Comparison of ENCODE assay signal across 19 cellular contexts in genomic region chr17:15441315-15441714, GRCh38.
"Had no signal": no experiment of that assay in that cellular context is flagged by ENCODE, and none has a peak within 500 bp of the region (broad histone marks: within the 10 kb centered on the region; RNA-seq: fewer than 3 reads in every experiment).

No MANE protein-coding gene starts in this region.

- DNase-seq: activated CD4-positive, alpha-beta T cell treated with anti-CD3 and anti-CD28 coated beads, Interleukin-2, amount 50 U/mL, for 1 hour; activated CD8-positive, alpha-beta memory T cell treated with anti-CD3 and anti-CD28 coated beads, Interleukin-2, amount 50 U/mL, for 4 hours; activated naive CD4-positive, alpha-beta T cell treated with anti-CD3 and anti-CD28 coated beads for 36 hours; activated naive CD8-positive, alpha-beta T cell treated with anti-CD3 and anti-CD28 coated beads, Interleukin-2, amount 50 U/mL, for 24 hours; activated T-cell treated with anti-CD3 and anti-CD28 coated beads, Interleukin-2, amount 50 U/mL, for 4 hours; aorta; effector CD4-positive, alpha-beta T cell; foreskin fibroblast; hippocampal formation; left lung; nephron progenitor cell; occipital lobe; right lobe of liver; stimulated activated CD4-positive, alpha-beta T cell treated with anti-CD3 and anti-CD28 coated beads, Interleukin-1b, Interleukin-23, amount 100 ng/mL, for 48 hours; stimulated activated CD8-positive, alpha-beta memory T cell treated with anti-CD3 and anti-CD28 coated beads, Interleukin-4, amount 100 ng/mL, for 48 hours; stimulated activated naive CD4-positive, alpha-beta T cell had no signal

- H3K27me3 ChIP-seq: esophagus muscularis mucosa, left lung, right lobe of liver had no signal

- FAIRE-seq: bronchial epithelial cell, keratinocyte had no signal

- H3K4me3 ChIP-seq: esophagus muscularis mucosa, left lung, right lobe of liver had no signal

- H3K9me3 ChIP-seq: esophagus muscularis mucosa, left lung, right lobe of liver had no signal

- H3K27ac ChIP-seq: esophagus muscularis mucosa, left lung, right lobe of liver had no signal

- H3K36me3 ChIP-seq: esophagus muscularis mucosa, right lobe of liver had no signal
